ENCODE assay signal across 1 cellular context in the genomic region with DNA sequence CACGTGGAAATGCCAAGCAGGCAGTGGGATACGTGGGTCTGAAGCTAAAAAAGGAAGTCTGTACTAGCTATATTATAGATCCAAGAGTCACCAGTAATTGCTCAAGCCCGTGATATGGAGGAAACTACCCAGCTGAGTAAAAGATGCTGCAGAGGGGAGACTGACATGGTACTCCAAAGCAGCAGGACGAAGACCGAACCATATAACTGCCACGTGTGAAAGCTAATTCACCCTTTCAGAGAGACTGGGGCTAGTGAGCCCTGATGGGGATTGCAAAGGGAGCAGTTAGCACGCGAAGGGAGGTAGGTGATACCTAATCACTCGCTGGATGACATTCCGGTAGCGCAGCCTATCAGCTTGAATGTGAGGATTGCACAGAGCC.
A peak's percentile ranks its signal among the peaks of the same experiment; 100 is the strongest.
TF ChIP-seq lines count a peak whose summit lies in the region.

No MANE protein-coding gene starts in this region.

TF ChIP-seq in K562, 482 proteins besides CTCF, POLR2A, EP300 and RAD21 (continued from another document and continues in another):
- TF ChIP-seq, protein P1, sequence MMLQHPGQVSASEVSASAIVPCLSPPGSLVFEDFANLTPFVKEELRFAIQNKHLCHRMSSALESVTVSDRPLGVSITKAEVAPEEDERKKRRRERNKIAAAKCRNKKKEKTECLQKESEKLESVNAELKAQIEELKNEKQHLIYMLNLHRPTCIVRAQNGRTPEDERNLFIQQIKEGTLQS (IDR thresholded peaks at IDR 0.05), result no peak
- TF ChIP-seq, protein P1 (CRISPR knock-in tag; conservative IDR thresholded peaks at IDR 0.05), result no peak
- TF ChIP-seq YBX1 (IDR thresholded peaks at IDR 0.05), result no peak
- no peak for TF ChIP-seq CBX5 (IDR thresholded peaks at IDR 0.05; ENCODE audit: borderline replicate concordance, low read depth)
- TF ChIP-seq ZBTB12 (CRISPR knock-in tag; IDR thresholded peaks at IDR 0.05), result no peak
- TF ChIP-seq NCOA2 (IDR thresholded peaks at IDR 0.05; ENCODE audit: partially characterized antibody in 2 of 2), result no peak
- TF ChIP-seq AFF1 (IDR thresholded peaks at IDR 0.05; ENCODE audit: low read depth in 1 of 2, partially characterized antibody in 2 of 2), result peak in 1 of 2 experiments; percentile 34
- TF ChIP-seq HINFP (tag; conservative IDR thresholded peaks at IDR 0.05; ENCODE audit: low read depth), result no peak
- no peak for TF ChIP-seq FOSL1 (tag; conservative IDR thresholded peaks at IDR 0.05)
- TF ChIP-seq, protein P2, sequence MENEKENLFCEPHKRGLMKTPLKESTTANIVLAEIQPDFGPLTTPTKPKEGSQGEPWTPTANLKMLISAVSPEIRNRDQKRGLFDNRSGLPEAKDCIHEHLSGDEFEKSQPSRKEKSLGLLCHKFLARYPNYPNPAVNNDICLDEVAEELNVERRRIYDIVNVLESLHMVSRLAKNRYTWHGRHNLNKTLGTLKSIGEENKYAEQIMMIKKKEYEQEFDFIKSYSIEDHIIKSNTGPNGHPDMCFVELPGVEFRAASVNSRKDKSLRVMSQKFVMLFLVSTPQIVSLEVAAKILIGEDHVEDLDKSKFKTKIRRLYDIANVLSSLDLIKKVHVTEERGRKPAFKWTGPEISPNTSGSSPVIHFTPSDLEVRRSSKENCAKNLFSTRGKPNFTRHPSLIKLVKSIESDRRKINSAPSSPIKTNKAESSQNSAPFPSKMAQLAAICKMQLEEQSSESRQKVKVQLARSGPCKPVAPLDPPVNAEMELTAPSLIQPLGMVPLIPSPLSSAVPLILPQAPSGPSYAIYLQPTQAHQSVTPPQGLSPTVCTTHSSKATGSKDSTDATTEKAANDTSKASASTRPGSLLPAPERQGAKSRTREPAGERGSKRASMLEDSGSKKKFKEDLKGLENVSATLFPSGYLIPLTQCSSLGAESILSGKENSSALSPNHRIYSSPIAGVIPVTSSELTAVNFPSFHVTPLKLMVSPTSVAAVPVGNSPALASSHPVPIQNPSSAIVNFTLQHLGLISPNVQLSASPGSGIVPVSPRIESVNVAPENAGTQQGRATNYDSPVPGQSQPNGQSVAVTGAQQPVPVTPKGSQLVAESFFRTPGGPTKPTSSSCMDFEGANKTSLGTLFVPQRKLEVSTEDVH (IDR thresholded peaks at IDR 0.05; ENCODE audit: low read depth, partially characterized antibody), result no peak
- no peak for TF ChIP-seq TCF15 (CRISPR knock-in tag; IDR thresholded peaks at IDR 0.05)
- TF ChIP-seq ZFX (CRISPR knock-in tag; IDR thresholded peaks at IDR 0.05), result no peak
- TF ChIP-seq ZBTB34 (CRISPR knock-in tag; IDR thresholded peaks at IDR 0.05), result no peak
- 0 out of 2 replicates have a peak, but pooled peaks have one; percentile 78 for TF ChIP-seq REST (CRISPR knock-in tag; IDR thresholded peaks at IDR 0.05; ENCODE audit: low read depth)
- TF ChIP-seq, protein P3, sequence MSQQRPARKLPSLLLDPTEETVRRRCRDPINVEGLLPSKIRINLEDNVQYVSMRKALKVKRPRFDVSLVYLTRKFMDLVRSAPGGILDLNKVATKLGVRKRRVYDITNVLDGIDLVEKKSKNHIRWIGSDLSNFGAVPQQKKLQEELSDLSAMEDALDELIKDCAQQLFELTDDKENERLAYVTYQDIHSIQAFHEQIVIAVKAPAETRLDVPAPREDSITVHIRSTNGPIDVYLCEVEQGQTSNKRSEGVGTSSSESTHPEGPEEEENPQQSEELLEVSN (IDR thresholded peaks at IDR 0.05; ENCODE audit: borderline replicate concordance in 1 of 2, extremely low read depth in 1 of 2, insufficient read depth in 1 of 2, insufficient read length in 1 of 2, low read depth in 1 of 2, low read length in 1 of 2, poor library complexity in 1 of 2, severe bottlenecking in 1 of 2), result no peak
- TF ChIP-seq ZNF75A (CRISPR knock-in tag; IDR thresholded peaks at IDR 0.05), result 0 out of 2 replicates have a peak, but pooled peaks have one; percentile 17
- peak; percentile 39; the same call in 1 of the 2 replicates for TF ChIP-seq EHMT2 (IDR thresholded peaks at IDR 0.05)
- TF ChIP-seq, protein P4, sequence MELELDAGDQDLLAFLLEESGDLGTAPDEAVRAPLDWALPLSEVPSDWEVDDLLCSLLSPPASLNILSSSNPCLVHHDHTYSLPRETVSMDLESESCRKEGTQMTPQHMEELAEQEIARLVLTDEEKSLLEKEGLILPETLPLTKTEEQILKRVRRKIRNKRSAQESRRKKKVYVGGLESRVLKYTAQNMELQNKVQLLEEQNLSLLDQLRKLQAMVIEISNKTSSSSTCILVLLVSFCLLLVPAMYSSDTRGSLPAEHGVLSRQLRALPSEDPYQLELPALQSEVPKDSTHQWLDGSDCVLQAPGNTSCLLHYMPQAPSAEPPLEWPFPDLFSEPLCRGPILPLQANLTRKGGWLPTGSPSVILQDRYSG (tag; conservative IDR thresholded peaks at IDR 0.05; ENCODE audit: low read depth), result no peak
- TF ChIP-seq ZNF175 (CRISPR knock-in tag; IDR thresholded peaks at IDR 0.05; ENCODE audit: low read depth), result no peak
- TF ChIP-seq CEBPB (tag; IDR thresholded peaks at IDR 0.05), result peak; percentile 44; the same call in 1 of the 2 replicates
- TF ChIP-seq HDAC1 (IDR thresholded peaks at IDR 0.05), result peak in 1 of 2 experiments; percentile 76; a peak in 2 of 4 replicates
- TF ChIP-seq, protein P5, sequence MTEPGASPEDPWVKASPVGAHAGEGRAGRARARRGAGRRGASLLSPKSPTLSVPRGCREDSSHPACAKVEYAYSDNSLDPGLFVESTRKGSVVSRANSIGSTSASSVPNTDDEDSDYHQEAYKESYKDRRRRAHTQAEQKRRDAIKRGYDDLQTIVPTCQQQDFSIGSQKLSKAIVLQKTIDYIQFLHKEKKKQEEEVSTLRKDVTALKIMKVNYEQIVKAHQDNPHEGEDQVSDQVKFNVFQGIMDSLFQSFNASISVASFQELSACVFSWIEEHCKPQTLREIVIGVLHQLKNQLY (CRISPR knock-in tag; conservative IDR thresholded peaks at IDR 0.05), result no peak
- no peak for TF ChIP-seq SIN3B (IDR thresholded peaks at IDR 0.05; ENCODE audit: low read depth)
- no peak for TF ChIP-seq PURB (CRISPR knock-in tag; IDR thresholded peaks at IDR 0.05; ENCODE audit: low read depth)
- no peak for TF ChIP-seq ZNF780A (CRISPR knock-in tag; IDR thresholded peaks at IDR 0.05)
- TF ChIP-seq, protein P6, sequence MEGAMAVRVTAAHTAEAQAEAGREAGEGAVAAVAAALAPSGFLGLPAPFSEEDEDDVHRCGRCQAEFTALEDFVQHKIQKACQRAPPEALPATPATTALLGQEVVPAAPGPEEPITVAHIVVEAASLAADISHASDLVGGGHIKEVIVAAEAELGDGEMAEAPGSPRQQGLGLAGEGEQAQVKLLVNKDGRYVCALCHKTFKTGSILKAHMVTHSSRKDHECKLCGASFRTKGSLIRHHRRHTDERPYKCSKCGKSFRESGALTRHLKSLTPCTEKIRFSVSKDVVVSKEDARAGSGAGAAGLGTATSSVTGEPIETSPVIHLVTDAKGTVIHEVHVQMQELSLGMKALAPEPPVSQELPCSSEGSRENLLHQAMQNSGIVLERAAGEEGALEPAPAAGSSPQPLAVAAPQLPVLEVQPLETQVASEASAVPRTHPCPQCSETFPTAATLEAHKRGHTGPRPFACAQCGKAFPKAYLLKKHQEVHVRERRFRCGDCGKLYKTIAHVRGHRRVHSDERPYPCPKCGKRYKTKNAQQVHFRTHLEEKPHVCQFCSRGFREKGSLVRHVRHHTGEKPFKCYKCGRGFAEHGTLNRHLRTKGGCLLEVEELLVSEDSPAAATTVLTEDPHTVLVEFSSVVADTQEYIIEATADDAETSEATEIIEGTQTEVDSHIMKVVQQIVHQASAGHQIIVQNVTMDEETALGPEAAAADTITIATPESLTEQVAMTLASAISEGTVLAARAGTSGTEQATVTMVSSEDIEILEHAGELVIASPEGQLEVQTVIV (CRISPR knock-in tag; IDR thresholded peaks at IDR 0.05; ENCODE audit: borderline replicate concordance), result no peak
- TF ChIP-seq CTBP1 (IDR thresholded peaks at IDR 0.05; ENCODE audit: borderline replicate concordance), result no peak
- no peak for TF ChIP-seq CHCHD3 (CRISPR knock-in tag; IDR thresholded peaks at IDR 0.05)
